In genomic region chr17:73362697-73363096, GRCh38 we compare ENCODE assay signal across 2 cellular contexts.
TF ChIP-seq lines count a peak whose summit lies in the region.

No MANE protein-coding gene starts in this region.

TF ChIP-seq in HepG2, 621 proteins besides CTCF, POLR2A, EP300 and RAD21 (continues in another document):
- no peak for TF ChIP-seq ZBTB3 (CRISPR knock-in tag; IDR thresholded peaks at IDR 0.05; ENCODE audit: borderline replicate concordance, low read depth)
- TF ChIP-seq ZNF331 (CRISPR knock-in tag; IDR thresholded peaks at IDR 0.05): no peak
- TF ChIP-seq SP2 (CRISPR knock-in tag; IDR thresholded peaks at IDR 0.05): 0 out of 2 replicates have a peak, but pooled peaks have one; percentile 24
- peak; percentile 14; the same call in 1 of the 2 replicates for TF ChIP-seq NFYB (CRISPR knock-in tag; IDR thresholded peaks at IDR 0.05)
- no peak for TF ChIP-seq ZFP37 (CRISPR knock-in tag; IDR thresholded peaks at IDR 0.05; ENCODE audit: borderline replicate concordance)
- no peak for TF ChIP-seq ZBTB33 (CRISPR knock-in tag; IDR thresholded peaks at IDR 0.05)
- TF ChIP-seq ZNF691 (CRISPR knock-in tag; IDR thresholded peaks at IDR 0.05; ENCODE audit: borderline replicate concordance, low read depth): no peak
- TF ChIP-seq ASH2L (IDR thresholded peaks at IDR 0.05; ENCODE audit: insufficient read length, low read depth, low read length): no peak
- no peak for TF ChIP-seq TFAP4 (IDR thresholded peaks at IDR 0.05; ENCODE audit: borderline replicate concordance, low read depth)
- TF ChIP-seq ATF3 (CRISPR knock-in tag; IDR thresholded peaks at IDR 0.05): no peak
- no peak for TF ChIP-seq DZIP1 (CRISPR knock-in tag; IDR thresholded peaks at IDR 0.05)
- no peak for TF ChIP-seq ZC3H4 (CRISPR knock-in tag; IDR thresholded peaks at IDR 0.05; ENCODE audit: borderline replicate concordance)
- TF ChIP-seq ZNF431 (CRISPR knock-in tag; IDR thresholded peaks at IDR 0.05; ENCODE audit: borderline replicate concordance, low read depth): no peak
- no peak for TF ChIP-seq MYPOP (CRISPR knock-in tag; IDR thresholded peaks at IDR 0.05)
- TF ChIP-seq ERF (CRISPR knock-in tag; IDR thresholded peaks at IDR 0.05): no peak
- TF ChIP-seq U2AF2 (IDR thresholded peaks at IDR 0.05; ENCODE audit: low read depth, low read length): no peak
- TF ChIP-seq ARNTL (CRISPR knock-in tag; IDR thresholded peaks at IDR 0.05): no peak
- no peak for TF ChIP-seq CBX2 (IDR thresholded peaks at IDR 0.05; ENCODE audit: low read depth, low read length)
- no peak for TF ChIP-seq CBX2 (CRISPR knock-in tag; IDR thresholded peaks at IDR 0.05; ENCODE audit: low read depth)
- peak; percentile 60; the same call in 1 of the 2 replicates for TF ChIP-seq PBX2 (CRISPR knock-in tag; IDR thresholded peaks at IDR 0.05)
- 0 out of 2 replicates have a peak, but pooled peaks have one; percentile 17 for TF ChIP-seq NFYC (CRISPR knock-in tag; IDR thresholded peaks at IDR 0.05)

TF ChIP-seq in GM12878, 131 proteins besides CTCF, POLR2A, EP300 and RAD21:
- peak; percentile 46 for TF ChIP-seq PKNOX1 (IDR thresholded peaks at IDR 0.05)
- TF ChIP-seq RUNX3 (IDR thresholded peaks at IDR 0.05; ENCODE audit: low read length): no peak
